In genomic region chr4:24533364-24533763, GRCh38 we compare ENCODE assay signal across 17 cellular contexts.
"Had no signal": no experiment of that assay in that cellular context is flagged by ENCODE, and none has a peak within 500 bp of the region (broad histone marks: within the 10 kb centered on the region; RNA-seq: fewer than 3 reads in every experiment).

No MANE protein-coding gene starts in this region.

- ATAC-seq: gastrocnemius medialis, heart right ventricle, left cardiac atrium, lower lobe of right lung, T-helper 17 cell had no signal

- H3K27ac ChIP-seq: gastrocnemius medialis, heart right ventricle, lower lobe of right lung, neural progenitor cell, sigmoid colon had no signal

- H2AFZ ChIP-seq: neural progenitor cell had no signal

- H3K9ac ChIP-seq: neural progenitor cell had no signal

- H3K9me3 ChIP-seq: gastrocnemius medialis, heart right ventricle, lower lobe of right lung, sigmoid colon had no signal

- H3K4me2 ChIP-seq: neural progenitor cell had no signal

- H3K4me1 ChIP-seq: gastrocnemius medialis, lower lobe of right lung, neural progenitor cell had no signal

- H3K27me3 ChIP-seq: gastrocnemius medialis, heart right ventricle, neural progenitor cell, sigmoid colon had no signal

- H3K4me3 ChIP-seq: gastrocnemius medialis, heart right ventricle, lower lobe of right lung, neural progenitor cell, sigmoid colon had no signal

- DNase-seq: activated CD4-positive, alpha-beta memory T cell treated with anti-CD3 and anti-CD28 coated beads, Interleukin-2, amount 10 ng/mL, durations not matched to agents 7 days and 5 days; activated CD4-positive, alpha-beta T cell treated with anti-CD3 and anti-CD28 coated beads for 4 hours; activated gamma-delta T cell; activated T-cell treated with anti-CD3 and anti-CD28 coated beads, Interleukin-2, amount 50 U/mL, for 48 hours; amygdala; cerebellar nuclear complex; effector CD8-positive, alpha-beta T cell; gastrocnemius medialis; heart right ventricle; left cardiac atrium; lower lobe of right lung; naive B cell; sigmoid colon; stimulated activated CD4-positive, alpha-beta T cell treated with anti-CD3 and anti-CD28 coated beads, Interleukin-12 subunit alpha, Interleukin-12 subunit beta, amount 100 ng/mL, for 4 hours; stimulated activated CD4-positive, alpha-beta T cell treated with anti-CD3 and anti-CD28 coated beads, Interleukin-2, amount 100 ng/mL, for 24 hours; T-helper 17 cell had no signal
